Comparison of ENCODE assay signal across 1 cellular context in the genomic region with DNA sequence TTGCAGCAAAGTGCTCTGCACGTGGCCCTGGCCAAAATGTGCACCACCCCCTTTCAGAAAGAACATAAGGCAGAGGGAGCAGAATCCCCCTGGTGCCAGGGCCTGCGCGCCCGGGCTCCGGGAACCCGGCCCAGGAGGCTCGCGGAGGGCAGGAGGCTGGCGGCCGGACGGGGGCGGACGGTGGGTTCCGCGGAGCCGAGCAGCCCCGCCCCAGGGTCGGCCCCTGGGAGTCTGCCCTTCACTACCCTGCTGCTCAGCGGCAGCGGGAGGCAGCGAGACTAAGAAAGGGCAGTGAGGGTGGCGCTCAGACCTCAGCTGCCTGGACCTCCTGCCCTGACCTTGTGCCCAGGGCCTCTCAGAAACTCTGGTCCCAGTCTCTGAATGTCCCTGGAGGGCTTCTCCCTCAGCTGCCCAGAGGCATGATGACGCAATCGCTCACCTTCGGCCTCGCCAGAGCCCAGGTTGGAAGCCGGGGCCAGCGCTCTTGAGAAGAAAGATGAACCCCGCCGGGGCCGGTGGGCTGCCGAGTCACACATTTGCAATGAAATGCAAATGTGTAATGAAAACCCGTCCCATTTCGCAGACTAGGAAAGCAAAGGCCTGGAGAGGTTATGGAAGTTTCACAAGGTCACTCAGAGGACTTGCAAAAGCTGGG.
TF ChIP-seq lines count a peak whose summit lies in the region.

No MANE protein-coding gene starts in this region.

TF ChIP-seq in IMR-90, 13 proteins besides CTCF, POLR2A, EP300 and RAD21 (continued from another document):
- TF ChIP-seq, protein P1, sequence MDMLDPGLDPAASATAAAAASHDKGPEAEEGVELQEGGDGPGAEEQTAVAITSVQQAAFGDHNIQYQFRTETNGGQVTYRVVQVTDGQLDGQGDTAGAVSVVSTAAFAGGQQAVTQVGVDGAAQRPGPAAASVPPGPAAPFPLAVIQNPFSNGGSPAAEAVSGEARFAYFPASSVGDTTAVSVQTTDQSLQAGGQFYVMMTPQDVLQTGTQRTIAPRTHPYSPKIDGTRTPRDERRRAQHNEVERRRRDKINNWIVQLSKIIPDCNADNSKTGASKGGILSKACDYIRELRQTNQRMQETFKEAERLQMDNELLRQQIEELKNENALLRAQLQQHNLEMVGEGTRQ (IDR thresholded peaks at IDR 0.05; ENCODE audit: low read depth, low read length): no peak
- no peak for TF ChIP-seq MXI1 (IDR thresholded peaks at IDR 0.05; ENCODE audit: borderline replicate concordance, low read depth, low read length)
- peak; percentile 93 for TF ChIP-seq CEBPB (IDR thresholded peaks at IDR 0.05; ENCODE audit: low read depth, low read length)
